In the genomic region with DNA sequence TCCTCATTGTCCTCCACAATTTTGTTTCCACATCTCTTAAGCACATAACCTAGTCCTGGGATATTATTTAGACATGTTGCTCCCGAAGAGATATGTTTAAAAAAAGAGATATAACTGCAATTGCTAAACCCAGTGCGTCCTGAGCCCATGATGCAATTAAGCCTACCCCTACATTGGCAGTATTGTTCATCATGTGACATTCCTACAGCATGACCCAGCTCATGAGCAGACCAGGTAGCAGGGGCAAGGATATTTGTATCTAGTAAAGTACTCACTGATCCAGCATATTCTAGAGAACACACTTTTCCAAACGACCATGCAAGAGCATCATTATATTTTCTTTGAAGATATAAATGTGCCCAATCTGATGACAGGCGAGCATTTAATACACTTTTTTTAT, we compare ENCODE assay signal across 20 cellular contexts. TPM values are rescaled to one million over a fixed set of nuclear protein-coding genes. Genes with fewer than 3 reads are reported as not detected.
A peak's percentile ranks its signal among the peaks of the same experiment; 100 is the strongest.
DNase-seq lines count a peak whose midpoint lies in the region; ATAC-seq, FAIRE-seq and TF ChIP-seq lines count a peak whose summit lies in the region.
"Had no signal": no experiment of that assay in that cellular context is flagged by ENCODE, and none has a peak within 500 bp of the region (broad histone marks: within the 10 kb centered on the region; RNA-seq: fewer than 3 reads in every experiment).

No MANE protein-coding gene starts in this region.

- H2BK5ac ChIP-seq in H1 (ENCODE audit: low read depth, low read length): no peak overlapping the region

- no peak for TF ChIP-seq CTCF in RWPE2 (IDR thresholded peaks at IDR 0.05; ENCODE audit: poor library complexity, severe bottlenecking)
- TF ChIP-seq CTCF in H1 (IDR thresholded peaks at IDR 0.05; ENCODE audit: control extremely low read depth in 1 of 3, insufficient read depth in 1 of 3, low read depth in 1 of 3, low read length in 3 of 3): no peak

- peak; percentile 42; the same call in 2 of the 3 replicates for ATAC-seq in RWPE2 (ENCODE audit: low read depth)
- ATAC-seq in left lobe of liver: peak; percentile 25
- ATAC-seq in HG03565 (IDR thresholded peaks at IDR 0.05; ENCODE audit: unreplicated experiment): no peak
- ATAC-seq in stimulated activated naive CD8-positive, alpha-beta T cell treated with anti-CD3 and anti-CD28 coated beads, Interleukin-15, Interleukin-2, amounts not matched to agents 100 U/mL and 50 U/mL, for 24 hours: no peak
- ATAC-seq: A549, HCT116 had no signal

- no peak overlapping the region for H3K27ac Mint-ChIP-seq in activated CD4-positive, alpha-beta memory T cell treated with anti-CD3 and anti-CD28 coated beads, Interleukin-2, amount 10 ng/mL, durations not matched to agents 7 days and 5 days
- H3K27ac Mint-ChIP-seq: CD4-positive, alpha-beta memory T cell had no signal

- no peak overlapping the region for H2BK20ac ChIP-seq in H1 (ENCODE audit: low read length)

- H3K36me3 ChIP-seq in RWPE2 (ENCODE audit: low read depth) (no peaks in the 10 kb centered on the region), H1 (ENCODE audit: control insufficient read depth in 2 of 4, insufficient read depth in 4 of 4, low read length in 3 of 4) (no peaks in the 10 kb centered on the region)
- H3K36me3 ChIP-seq: BE2C had no signal

- H4K91ac ChIP-seq in H1 (replicated peaks; ENCODE audit: insufficient read length, low read length): no peak overlapping the region

- peaks cover 26% of the 10 kb centered on the region for H3K27me3 Mint-ChIP-seq in activated CD4-positive, alpha-beta memory T cell treated with anti-CD3 and anti-CD28 coated beads, Interleukin-2, amount 10 ng/mL, durations not matched to agents 7 days and 5 days

- no peak overlapping the region for H3K9ac ChIP-seq in H1 (replicated peaks in 1 of 4; ENCODE audit: extremely low read depth in 1 of 4, low read depth in 3 of 4, low read length in 3 of 4)

- H3K4me3 ChIP-seq in RWPE2 (ENCODE audit: severe bottlenecking): no peak overlapping the region
- no peak overlapping the region for H3K4me3 ChIP-seq in H1 (ENCODE audit: extremely low read depth in 1 of 4, insufficient read depth in 2 of 4, low read depth in 3 of 4, low read length in 4 of 4)
- H3K4me3 ChIP-seq: A549 had no signal

- TF ChIP-seq POLR2A in H1 (IDR thresholded peaks at IDR 0.05; ENCODE audit: control extremely low read depth in 1 of 2, low read depth in 2 of 2, low read length in 2 of 2): no peak

- H3K27ac ChIP-seq in RWPE2 (ENCODE audit: poor library complexity, severe bottlenecking) (no peak overlapping the region), H1 (ENCODE audit: low read depth, low read length) (no peak overlapping the region)
- H3K27ac ChIP-seq: A549, C4-2B had no signal

- H3K4me2 ChIP-seq in H1 (ENCODE audit: insufficient read depth in 1 of 2, low read depth in 2 of 2, low read length in 2 of 2): no peak overlapping the region
- H3K4me2 ChIP-seq: A549 had no signal

- CTCF ChIA-PET in H1 (lab: Charles Lee; ENCODE audit: partially characterized antibody): interaction anchor here (0.6 to 4.5 kb wide), 7 partner anchors 9 to 457 kb away, joined by 3 to 26 read pairs (median 11); no protein-coding TSS in a partner anchor
- CTCF ChIA-PET in activated CD4-positive, alpha-beta memory T cell treated with anti-CD3 and anti-CD28 coated beads, Interleukin-2, amount 10 ng/mL, durations not matched to agents 7 days and 5 days (lab: Charles Lee): no interaction called here

- no peak overlapping the region for H3K14ac ChIP-seq in H1 (ENCODE audit: insufficient read length)

- no peak overlapping the region for H2AK5ac ChIP-seq in H1 (ENCODE audit: low read depth, low read length)

- H3K23me2 ChIP-seq in H1 (ENCODE audit: low read depth, low read length): no peaks in the 10 kb centered on the region

- FAIRE-seq in H1 (lab: Jason Lieb, UNC): no peak
- FAIRE-seq: A549, G401.6, GM12891, H54 had no signal

- WGBS in H1 (ENCODE audit: extremely low coverage in 1 of 2, insufficient coverage in 1 of 2, insufficient read length in 1 of 2, insufficient replicate concordance in 2 of 2, low coverage in 1 of 2, low lambda C conversion rate in 2 of 2, missing lambda C conversion rate in 1 of 2), 2 experiments: 91% methylated on average over 4 of the region's 4 CpGs; no CpG with 5 or more reads in 1 of the 2 experiments

- H3K9me3 ChIP-seq in RWPE2 (ENCODE audit: severe bottlenecking) (no peaks in the 10 kb centered on the region), H1 (ENCODE audit: insufficient read depth in 2 of 2, low read depth in 1 of 2, low read length in 1 of 2) (no peaks in the 10 kb centered on the region)
- H3K9me3 ChIP-seq: A549, BE2C had no signal

- H3K4me1 ChIP-seq in RWPE2 (ENCODE audit: insufficient read depth, poor library complexity, severe bottlenecking) (no peaks in the 10 kb centered on the region), H1 (replicated peaks in 1 of 4; ENCODE audit: control insufficient read depth in 3 of 4, insufficient read depth in 4 of 4, low read length in 3 of 4) (no peaks in the 10 kb centered on the region)
- H3K4me1 ChIP-seq: A549, BE2C had no signal

- H4K5ac ChIP-seq in H1 (ENCODE audit: insufficient read length, low read depth, low read length): no peak overlapping the region

- no peaks in the 10 kb centered on the region for H3K79me2 ChIP-seq in H1 (ENCODE audit: control insufficient read depth in 1 of 2, insufficient read depth in 2 of 2, low read length in 2 of 2)

- 0 out of 2 replicates have a peak overlapping the region, but pooled peaks have one; percentile 20 for H2AFZ ChIP-seq in H1 (ENCODE audit: low read length)

- no peaks in the 10 kb centered on the region for H3K36me3 Mint-ChIP-seq in activated CD4-positive, alpha-beta memory T cell treated with anti-CD3 and anti-CD28 coated beads, Interleukin-2, amount 10 ng/mL, durations not matched to agents 7 days and 5 days (ENCODE audit: low read depth)
- H3K36me3 Mint-ChIP-seq: CD4-positive, alpha-beta memory T cell had no signal

- peaks cover 42% of the 10 kb centered on the region for H3K4me1 Mint-ChIP-seq in activated CD4-positive, alpha-beta memory T cell treated with anti-CD3 and anti-CD28 coated beads, Interleukin-2, amount 10 ng/mL, durations not matched to agents 7 days and 5 days

- no peak overlapping the region for H3K23ac ChIP-seq in H1 (ENCODE audit: insufficient read length)

- H3K18ac ChIP-seq in H1 (ENCODE audit: extremely low read depth, low read length): no peak overlapping the region

- H3K27me3 ChIP-seq in RWPE2 (ENCODE audit: insufficient read depth, poor library complexity, severe bottlenecking) (no peaks in the 10 kb centered on the region), H1 (replicated peaks in 1 of 4; ENCODE audit: control insufficient read depth in 3 of 4, extremely low read depth in 1 of 4, insufficient read depth in 3 of 4, low read length in 3 of 4) (peaks cover 0 to 8% (median 7%) of the 10 kb centered on the region in 4 experiments; a peak in 6 of 7 replicates)

- no peak overlapping the region for H2BK12ac ChIP-seq in H1 (ENCODE audit: low read depth, low read length)

- no peak for DNase-seq in RWPE2 (ENCODE audit: low spot score)
- no peak for DNase-seq in H1 (ENCODE audit: low read depth in 1 of 2, low spot score in 2 of 2)
- DNase-seq in left lobe of liver (ENCODE audit: low spot score): no peak
- DNase-seq in renal cortical epithelial cell (ENCODE audit: low read depth): peak; percentile 16
- DNase-seq in islet precursor cell: no peak
- DNase-seq in stimulated activated naive CD8-positive, alpha-beta T cell treated with anti-CD3 and anti-CD28 coated beads, Interleukin-15, Interleukin-2, amounts not matched to agents 100 U/mL and 50 U/mL, for 24 hours: no peak
- DNase-seq in activated CD4-positive, alpha-beta memory T cell treated with anti-CD3 and anti-CD28 coated beads, Interleukin-2, amount 10 ng/mL, durations not matched to agents 7 days and 5 days: no peak
- DNase-seq: BE2C; CD4-positive, alpha-beta memory T cell; DMS79; EL had no signal

- H2BK120ac ChIP-seq in H1 (replicated peaks; ENCODE audit: low read depth, low read length): no peak overlapping the region

- POLR2A ChIA-PET in H1 (lab: Charles Lee; ENCODE audit: partially characterized antibody): no interaction called here
- POLR2A ChIA-PET in activated CD4-positive, alpha-beta memory T cell treated with anti-CD3 and anti-CD28 coated beads, Interleukin-2, amount 10 ng/mL, durations not matched to agents 7 days and 5 days (lab: Charles Lee): no interaction called here

- no peak overlapping the region for H2BK15ac ChIP-seq in H1 (ENCODE audit: low read length)

- no peak overlapping the region for H3K4me3 Mint-ChIP-seq in activated CD4-positive, alpha-beta memory T cell treated with anti-CD3 and anti-CD28 coated beads, Interleukin-2, amount 10 ng/mL, durations not matched to agents 7 days and 5 days
- H3K4me3 Mint-ChIP-seq: CD4-positive, alpha-beta memory T cell had no signal

- no peak overlapping the region for H3K4ac ChIP-seq in H1 (replicated peaks; ENCODE audit: insufficient read length, low read depth, low read length)

- H3K56ac ChIP-seq in H1 (replicated peaks; ENCODE audit: insufficient read length, low read depth, low read length): no peak overlapping the region

- TF ChIP-seq EP300 in H1 (IDR thresholded peaks at IDR 0.05; ENCODE audit: borderline replicate concordance in 1 of 2, low read depth in 2 of 2, low read length in 2 of 2): no peak

- H4K8ac ChIP-seq in H1 (ENCODE audit: extremely low read depth, insufficient read depth, low read length): no peak overlapping the region

- H3K9me3 Mint-ChIP-seq in activated CD4-positive, alpha-beta memory T cell treated with anti-CD3 and anti-CD28 coated beads, Interleukin-2, amount 10 ng/mL, durations not matched to agents 7 days and 5 days: no peaks in the 10 kb centered on the region
- H3K9me3 Mint-ChIP-seq: CD4-positive, alpha-beta memory T cell had no signal

- H4K20me1 ChIP-seq in H1 (replicated peaks in 1 of 2; ENCODE audit: control insufficient read depth in 1 of 2, insufficient read depth in 2 of 2, low read length in 2 of 2): no peaks in the 10 kb centered on the region

- H3K79me1 ChIP-seq in H1 (ENCODE audit: low read depth, low read length): no peaks in the 10 kb centered on the region

- no peak for TF ChIP-seq RAD21 in H1 (IDR thresholded peaks at IDR 0.05 in 1 of 2, conservative IDR thresholded peaks at IDR 0.05 in 1 of 2; ENCODE audit: low read depth in 2 of 2, low read length in 2 of 2)

RNA-seq across cellular contexts. Expression of gene ADAM30, which starts 1.2 kb away (rescaled TPM):
- total RNA-seq in H1 (2021; fragmentation: NEBNext Ultra II Directional; extraction: Animal tissue kit (Norgen Biotek cat#: 25700)): not detected in 2 replicates
- not detected in 2 replicates for polyA plus RNA-seq in H1 (2011; rRNA removed)
- polyA plus RNA-seq in H1 (2011; cell fraction: cytosol; rRNA removed): not detected
- polyA plus RNA-seq in H1 (2011; cell fraction: nucleus; rRNA removed): not detected
- polyA plus RNA-seq in H1 (2012, experiment 1 of 2): not detected in 4 replicates
- not detected for polyA plus RNA-seq in H1 (2012, experiment 2 of 2)
- not detected for polyA plus RNA-seq in H1 (2013, experiment 1 of 2)
- polyA plus RNA-seq in H1 (2013, experiment 2 of 2): not detected
- polyA minus RNA-seq in H1 (2011; rRNA and poly(A)+ RNA removed): not detected in 2 replicates
- polyA minus RNA-seq in H1 (2011; cell fraction: cytosol; rRNA and poly(A)+ RNA removed): not detected
- not detected for polyA minus RNA-seq in H1 (2011; cell fraction: nucleus; rRNA and poly(A)+ RNA removed)
- not detected for total RNA-seq in left lobe of liver
- total RNA-seq in renal cortical epithelial cell: not detected in 2 replicates
- total RNA-seq in activated CD4-positive, alpha-beta memory T cell treated with anti-CD3 and anti-CD28 coated beads, Interleukin-2, amount 10 ng/mL, durations not matched to agents 7 days and 5 days: not detected
- total RNA-seq: CD4-positive, alpha-beta memory T cell; HT1080 had no signal
- polyA plus RNA-seq: A549; AG04450; CD4-positive, alpha-beta memory T cell had no signal

Comparison
In these comparisons a context has a peak if more than half of its experiments do, and no peak if none do; other contexts are left out.
1. ATAC-seq: peak in RWPE2 (single experiment) and left lobe of liver (single experiment); none in HG03565 (single experiment) and stimulated activated naive CD8-positive, alpha-beta T cell treated with anti-CD3 and anti-CD28 coated beads, Interleukin-15, Interleukin-2, amounts not matched to agents 100 U/mL and 50 U/mL, for 24 hours (single experiment).